ENCODE assay signal across 2 cellular contexts in the genomic region with DNA sequence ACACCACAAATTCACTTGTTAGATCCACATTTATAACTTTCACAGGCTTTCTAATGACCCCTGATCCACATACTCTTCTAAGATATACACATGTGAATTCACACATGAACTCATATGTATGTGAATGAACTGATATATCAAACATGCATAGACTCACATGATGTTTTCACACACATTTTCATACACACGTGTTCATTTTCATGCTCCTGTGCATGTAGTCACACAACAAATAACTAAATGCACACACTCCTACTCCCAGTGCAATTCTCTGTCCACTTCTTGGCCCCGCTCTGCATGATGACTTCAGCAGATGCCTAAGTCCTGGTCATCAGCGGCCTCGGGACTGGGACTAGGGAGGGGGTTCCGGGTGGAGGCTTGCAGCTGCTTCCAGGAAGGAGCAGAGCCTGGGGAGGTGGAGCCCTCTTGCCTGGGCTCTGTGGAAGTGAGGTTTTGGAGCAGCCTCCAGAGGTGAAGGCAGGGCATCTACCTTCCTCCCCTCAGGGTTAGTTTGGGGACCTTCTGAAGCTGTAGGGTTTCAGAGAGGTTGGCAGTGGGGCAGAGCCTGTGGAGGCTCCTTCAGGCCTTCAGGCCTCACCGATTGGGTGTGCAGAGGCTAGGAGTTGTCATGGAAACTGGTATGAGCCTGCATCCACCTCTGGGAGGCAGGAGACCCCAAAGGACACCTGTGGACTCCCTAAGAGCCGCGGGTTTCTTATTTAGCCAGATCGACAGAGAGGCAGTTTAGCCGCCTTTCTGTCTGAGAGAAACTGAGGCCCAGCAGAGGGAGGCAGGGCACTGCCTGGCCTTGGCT.
TF ChIP-seq lines count a peak whose summit lies in the region.

No MANE protein-coding gene starts in this region.

TF ChIP-seq in PFSK-1, 5 proteins besides CTCF, POLR2A, EP300 and RAD21:
- peak; percentile 61; the same call in 1 of the 2 replicates for TF ChIP-seq TAF1 (IDR thresholded peaks at IDR 0.05; ENCODE audit: borderline replicate concordance, insufficient read depth, low read length)
- TF ChIP-seq SIN3A (IDR thresholded peaks at IDR 0.05; ENCODE audit: borderline replicate concordance, insufficient read depth, low read length) = peak; percentile 67; the same call in 1 of the 2 replicates
- no peak for TF ChIP-seq FOXP2 (optimal IDR thresholded peaks at IDR 0.05; ENCODE audit: borderline replicate concordance, extremely low read depth, extremely low read length, insufficient read depth)
- TF ChIP-seq POLR2AphosphoS5 (IDR thresholded peaks at IDR 0.05; ENCODE audit: low read depth, low read length) = peak; percentile 47; the same call in 1 of the 2 replicates
TF ChIP-seq in PFSK-1: peak in this region for 3.

TF ChIP-seq in H1, 55 proteins besides CTCF, POLR2A, EP300 and RAD21:
- TF ChIP-seq HDAC2 (IDR thresholded peaks at IDR 0.05; ENCODE audit: borderline replicate concordance in 1 of 2, low read depth in 2 of 2, low read length in 2 of 2) = no peak
- no peak for TF ChIP-seq CTBP2 (IDR thresholded peaks at IDR 0.05; ENCODE audit: borderline replicate concordance, insufficient read depth, insufficient read length, low read length)
- no peak for TF ChIP-seq SIN3A (conservative IDR thresholded peaks at IDR 0.05 in 1 of 2, IDR thresholded peaks at IDR 0.05 in 1 of 2; ENCODE audit: low read depth in 1 of 2, low read length in 2 of 2)
- TF ChIP-seq CBX8 (IDR thresholded peaks at IDR 0.05; ENCODE audit: borderline replicate concordance, low read depth, low read length) = no peak
- TF ChIP-seq BRCA1 (IDR thresholded peaks at IDR 0.05; ENCODE audit: low read depth, low read length) = no peak
